In genomic region chr16:71945616-71946015, GRCh38 we compare ENCODE assay signal across 34 cellular contexts. TPM values are rescaled to one million over a fixed set of nuclear protein-coding genes. Genes with fewer than 3 reads are reported as not detected.
"Had no signal": no experiment of that assay in that cellular context is flagged by ENCODE, and none has a peak within 500 bp of the region (broad histone marks: within the 10 kb centered on the region; RNA-seq: fewer than 3 reads in every experiment).

No MANE protein-coding gene starts in this region.

- H3K4me3 ChIP-seq: adrenal gland, body of pancreas, colonic mucosa, esophagus squamous epithelium, gastroesophageal sphincter, heart right ventricle, hepatocyte had no signal

- H3K79me2 ChIP-seq: hepatocyte had no signal

- H3K9me3 ChIP-seq: adrenal gland, body of pancreas, colonic mucosa, esophagus squamous epithelium, gastroesophageal sphincter, heart right ventricle had no signal

- FAIRE-seq: endometrium, endothelial cell of umbilical vein had no signal

- H3K4me2 ChIP-seq: hepatocyte had no signal

- DNase-seq: activated CD4-positive, alpha-beta T cell treated with anti-CD3 and anti-CD28 coated beads for 4 hours; activated CD4-positive, alpha-beta T cell treated with anti-CD3 and anti-CD28 coated beads, Interleukin-2, amount 50 U/mL, for 1 hour; activated CD4-positive, alpha-beta T cell treated with anti-CD3 and anti-CD28 coated beads, Interleukin-2, amount 50 U/mL, for 48 hours; activated CD4-positive, CD25-positive, alpha-beta regulatory T cell; activated CD4-positive, CD25-positive, alpha-beta regulatory T cell treated with anti-CD3 and anti-CD28 coated beads, Interleukin-2, amount 50 U/mL, for 72 hours; activated CD8-positive, alpha-beta memory T cell treated with anti-CD3 and anti-CD28 coated beads for 24 hours; activated CD8-positive, alpha-beta T cell treated with anti-CD3 and anti-CD28 coated beads for 36 hours; activated effector memory CD4-positive, alpha-beta T cell treated with Interleukin-2 at 50 U/mL for 16 hours; activated gamma-delta T cell treated with Interleukin-2 at 50 U/mL for 16 hours; activated naive CD4-positive, alpha-beta T cell treated with anti-CD3 and anti-CD28 coated beads for 36 hours; activated T-cell treated with anti-CD3 and anti-CD28 coated beads, Interleukin-2, amount 50 U/mL, for 4 hours; adrenal gland; amygdala; aorta; body of pancreas; central memory CD4-positive, alpha-beta T cell; cerebellar nuclear complex; colonic mucosa; effector CD8-positive, alpha-beta T cell; esophagus squamous epithelium; foreskin melanocyte; heart right ventricle; T-helper 2 cell had no signal

- ATAC-seq: activated CD8-positive, alpha-beta T cell treated with anti-CD3 and anti-CD28 coated beads for 36 hours; activated T-cell treated with anti-CD3 and anti-CD28 coated beads, Interleukin-2, amount 50 U/mL, for 4 hours; activated T-helper 17 cell treated with anti-CD3 and anti-CD28 coated beads, Interleukin-2, amount 50 U/mL, for 72 hours; body of pancreas; gastroesophageal sphincter; heart right ventricle had no signal

- H3K27me3 ChIP-seq: adrenal gland, body of pancreas, colonic mucosa, gastroesophageal sphincter, heart right ventricle, hepatocyte had no signal

- H2AFZ ChIP-seq: hepatocyte had no signal

- H3K27ac ChIP-seq: adrenal gland, body of pancreas, colonic mucosa, epithelial cell of prostate, esophagus squamous epithelium, gastroesophageal sphincter, heart right ventricle, hepatocyte had no signal

- H3K4me1 ChIP-seq: body of pancreas, colonic mucosa, esophagus squamous epithelium, gastroesophageal sphincter had no signal

- H3K27ac Mint-ChIP-seq: activated CD8-positive, alpha-beta T cell treated with anti-CD3 and anti-CD28 coated beads for 36 hours; activated naive CD4-positive, alpha-beta T cell treated with anti-CD3 and anti-CD28 coated beads for 36 hours; activated naive CD4-positive, alpha-beta T cell treated with anti-CD3 and anti-CD28 coated beads, Interleukin-2, amount 50 U/mL, for 24 hours; activated T-helper 17 cell treated with anti-CD3 and anti-CD28 coated beads, Interleukin-2, amount 50 U/mL, for 72 hours had no signal

- H3K36me3 Mint-ChIP-seq: activated naive CD4-positive, alpha-beta T cell treated with anti-CD3 and anti-CD28 coated beads, Interleukin-2, amount 50 U/mL, for 24 hours had no signal

- H3K36me3 ChIP-seq: adrenal gland, colonic mucosa, esophagus squamous epithelium, gastroesophageal sphincter, heart right ventricle had no signal

- H3K9me3 Mint-ChIP-seq: activated CD8-positive, alpha-beta T cell treated with anti-CD3 and anti-CD28 coated beads for 36 hours; activated naive CD4-positive, alpha-beta T cell treated with anti-CD3 and anti-CD28 coated beads for 36 hours; activated naive CD4-positive, alpha-beta T cell treated with anti-CD3 and anti-CD28 coated beads, Interleukin-2, amount 50 U/mL, for 24 hours; activated T-cell treated with anti-CD3 and anti-CD28 coated beads, Interleukin-2, amount 50 U/mL, for 4 hours; activated T-helper 17 cell treated with anti-CD3 and anti-CD28 coated beads, Interleukin-2, amount 50 U/mL, for 72 hours had no signal

RNA-seq across cellular contexts. Expression of gene PKD1L3, which starts 54.6 kb away (rescaled TPM):
- total RNA-seq: activated naive CD4-positive, alpha-beta T cell treated with anti-CD3 and anti-CD28 coated beads for 36 hours; activated T-cell treated with anti-CD3 and anti-CD28 coated beads, Interleukin-2, amount 50 U/mL, for 4 hours; body of pancreas; endothelial cell of umbilical vein; fibroblast of lung; fibroblast of villous mesenchyme; glomerular endothelial cell; T-helper 1 cell treated with Interleukin-12 subunit alpha and Interleukin-12 subunit beta and Interleukin-4 antibody, amounts not matched to agents 30 ng/mL and 1 ng/mL, for 36 hours had no signal
- polyA plus RNA-seq: endothelial cell of umbilical vein, fibroblast of lung, hepatocyte had no signal
